32 cellular contexts compared by ENCODE assay signal in genomic region chr1:119320100-119320499, GRCh38. TPM values are rescaled to one million over a fixed set of nuclear protein-coding genes. Genes with fewer than 3 reads are reported as not detected.
DNase-seq lines count a peak whose midpoint lies in the region; ATAC-seq, FAIRE-seq and TF ChIP-seq lines count a peak whose summit lies in the region.
"Had no signal": no experiment of that assay in that cellular context is flagged by ENCODE, and none has a peak within 500 bp of the region (broad histone marks: within the 10 kb centered on the region; RNA-seq: fewer than 3 reads in every experiment).

No MANE protein-coding gene starts in this region.

- H4K20me1 ChIP-seq in K562 (replicated peaks; ENCODE audit: control insufficient read depth, insufficient read depth, low read length): no peaks in the 10 kb centered on the region
- H4K20me1 ChIP-seq: BLaER1 had no signal

- CTCF ChIA-PET in K562 (lab: Yijun Ruan, JAX; ENCODE audit: low intra/inter-chr PET ratio): no interaction called here

- no peak for DNase-seq in activated naive CD8-positive, alpha-beta T cell treated with anti-CD3 and anti-CD28 coated beads, Interleukin-2, amount 10 ng/mL, durations not matched to agents 7 days and 5 days
- DNase-seq in activated naive CD8-positive, alpha-beta T cell treated with anti-CD3 and anti-CD28 coated beads for 36 hours: no peak
- no peak for DNase-seq in K562 (ENCODE audit: extremely low read depth in 1 of 4, low spot score in 3 of 4)
- DNase-seq in mesendoderm: no peak
- no peak for DNase-seq in WERI-Rb-1
- DNase-seq in activated effector memory CD4-positive, alpha-beta T cell treated with anti-CD3 and anti-CD28 coated beads, Interleukin-2, amount 50 U/mL, for 16 hours: no peak
- DNase-seq: 8988T; ACHN; BE2C; C1 segment of cervical spinal cord; CD4-positive, alpha-beta memory T cell; CD4-positive, CD25-positive, alpha-beta regulatory T cell; CD8-positive, alpha-beta memory T cell; COR-L47; DMS 273 treated with DMSO at 0.1 percent for 48 hours; DMS153; DMS53; DMS79; DND-41; EL; GDM1 had no signal

- intact Hi-C loops in K562 (cut with micrococcal nuclease): no loop called here

- H3K4me1 ChIP-seq in K562 (replicated peaks in 1 of 2; ENCODE audit: control insufficient read depth in 2 of 2, insufficient read depth in 2 of 2, low read length in 2 of 2) (no peaks in the 10 kb centered on the region), mesendoderm (ENCODE audit: control insufficient read depth, low read depth, low read length) (peaks cover 7% of the 10 kb centered on the region)
- H3K4me1 ChIP-seq: BE2C had no signal

- H3K27ac ChIP-seq in K562 (ENCODE audit: extremely low read depth, low read depth, low read length) (no peak overlapping the region), mesendoderm (ENCODE audit: low read depth, low read length) (no peak overlapping the region), WERI-Rb-1 (no peak overlapping the region)
- H3K27ac ChIP-seq: BLaER1 had no signal

- peak overlapping the region; percentile 1 for H3K27ac Mint-ChIP-seq in activated naive CD8-positive, alpha-beta T cell treated with anti-CD3 and anti-CD28 coated beads, Interleukin-2, amount 10 ng/mL, durations not matched to agents 7 days and 5 days
- no peak overlapping the region for H3K27ac Mint-ChIP-seq in activated naive CD8-positive, alpha-beta T cell treated with anti-CD3 and anti-CD28 coated beads for 36 hours
- H3K27ac Mint-ChIP-seq: CD14-positive monocyte; CD4-positive, alpha-beta memory T cell; CD4-positive, CD25-positive, alpha-beta regulatory T cell; CD8-positive, alpha-beta memory T cell had no signal

- TF ChIP-seq RAD21 in K562 (CRISPR knock-in tag; conservative IDR thresholded peaks at IDR 0.05 in 1 of 2, IDR thresholded peaks at IDR 0.05 in 1 of 2): no peak

- H3K9ac ChIP-seq in K562 (ENCODE audit: insufficient read depth in 1 of 2, low read depth in 2 of 2, low read length in 2 of 2): no peak overlapping the region
- H3K9ac ChIP-seq in mesendoderm (ENCODE audit: low read length): no peak overlapping the region
- H3K9ac ChIP-seq: BLaER1 had no signal

- no peak overlapping the region for H3K56ac ChIP-seq in mesendoderm (ENCODE audit: low read length)

- no peaks in the 10 kb centered on the region for H3K9me3 Mint-ChIP-seq in activated naive CD8-positive, alpha-beta T cell treated with anti-CD3 and anti-CD28 coated beads, Interleukin-2, amount 10 ng/mL, durations not matched to agents 7 days and 5 days
- H3K9me3 Mint-ChIP-seq in activated naive CD8-positive, alpha-beta T cell treated with anti-CD3 and anti-CD28 coated beads for 36 hours: no peaks in the 10 kb centered on the region
- H3K9me3 Mint-ChIP-seq: CD4-positive, alpha-beta memory T cell; CD8-positive, alpha-beta memory T cell had no signal

- no peak for ATAC-seq in activated naive CD8-positive, alpha-beta T cell treated with anti-CD3 and anti-CD28 coated beads, Interleukin-2, amount 10 ng/mL, durations not matched to agents 7 days and 5 days (ENCODE audit: low read depth)
- ATAC-seq in K562 (no peak), HG03469 (IDR thresholded peaks at IDR 0.05; ENCODE audit: unreplicated experiment) (no peak)
- ATAC-seq: GM12878 had no signal

- POLR2A ChIA-PET in activated naive CD8-positive, alpha-beta T cell treated with anti-CD3 and anti-CD28 coated beads, Interleukin-2, amount 10 ng/mL, durations not matched to agents 7 days and 5 days (lab: Charles Lee): no interaction called here
- POLR2A ChIA-PET in K562 (lab: Yijun Ruan, JAX): no interaction called here

- no peak overlapping the region for H3K18ac ChIP-seq in mesendoderm (ENCODE audit: low read length)

- no peak overlapping the region for H3K4me3 Mint-ChIP-seq in activated naive CD8-positive, alpha-beta T cell treated with anti-CD3 and anti-CD28 coated beads, Interleukin-2, amount 10 ng/mL, durations not matched to agents 7 days and 5 days
- H3K4me3 Mint-ChIP-seq in activated naive CD8-positive, alpha-beta T cell treated with anti-CD3 and anti-CD28 coated beads for 36 hours: no peak overlapping the region
- H3K4me3 Mint-ChIP-seq: CD14-positive monocyte; CD4-positive, alpha-beta memory T cell; CD4-positive, CD25-positive, alpha-beta regulatory T cell; CD8-positive, alpha-beta memory T cell had no signal

- no peaks in the 10 kb centered on the region for H3K79me1 ChIP-seq in mesendoderm (ENCODE audit: low read length)

- H3K4me1 Mint-ChIP-seq in activated naive CD8-positive, alpha-beta T cell treated with anti-CD3 and anti-CD28 coated beads, Interleukin-2, amount 10 ng/mL, durations not matched to agents 7 days and 5 days: peaks cover 12% of the 10 kb centered on the region
- peaks cover 3% of the 10 kb centered on the region for H3K4me1 Mint-ChIP-seq in activated naive CD8-positive, alpha-beta T cell treated with anti-CD3 and anti-CD28 coated beads for 36 hours
- H3K4me1 Mint-ChIP-seq: CD4-positive, alpha-beta memory T cell had no signal

- H3K4me3 ChIP-seq in K562 (no peak overlapping the region), mesendoderm (ENCODE audit: low read length) (no peak overlapping the region), WERI-Rb-1 (ENCODE audit: low read depth, low read length) (no peak overlapping the region)
- H3K4me3 ChIP-seq: BLaER1, GM12878 had no signal

- H2BK120ac ChIP-seq in mesendoderm (ENCODE audit: low read depth, low read length): no peak overlapping the region

- H3K9me3 ChIP-seq in K562 (replicated peaks; ENCODE audit: control insufficient read depth, insufficient read depth, low read depth, low read length) (no peaks in the 10 kb centered on the region), WERI-Rb-1 (ENCODE audit: severe bottlenecking) (no peaks in the 10 kb centered on the region)
- H3K9me3 ChIP-seq: BE2C, BLaER1 had no signal

- H2BK15ac ChIP-seq in mesendoderm (replicated peaks; ENCODE audit: low read depth): peak overlapping the region; percentile 86

- no peak overlapping the region for H2BK5ac ChIP-seq in mesendoderm (ENCODE audit: low read length)

- in situ Hi-C loops in K562 (cut with MboI): no loop called here

- H2AK5ac ChIP-seq in mesendoderm (ENCODE audit: low read length): no peak overlapping the region

- H3K23ac ChIP-seq in mesendoderm (ENCODE audit: low read length): no peak overlapping the region

- no TSS peak for BruUV-seq in K562 (replicated peaks; lab: Mats Ljungman, UMichigan)

- H2AFZ ChIP-seq in K562 (ENCODE audit: low read depth, low read length): no peak overlapping the region

- H3K36me3 Mint-ChIP-seq in activated naive CD8-positive, alpha-beta T cell treated with anti-CD3 and anti-CD28 coated beads, Interleukin-2, amount 10 ng/mL, durations not matched to agents 7 days and 5 days: no peaks in the 10 kb centered on the region
- H3K36me3 Mint-ChIP-seq in activated naive CD8-positive, alpha-beta T cell treated with anti-CD3 and anti-CD28 coated beads for 36 hours: no peaks in the 10 kb centered on the region
- H3K36me3 Mint-ChIP-seq: CD14-positive monocyte; CD4-positive, alpha-beta memory T cell; CD4-positive, CD25-positive, alpha-beta regulatory T cell; CD8-positive, alpha-beta memory T cell had no signal

- H4K5ac ChIP-seq in mesendoderm (ENCODE audit: low read length): no peak overlapping the region

- no peak overlapping the region for H3K4me2 ChIP-seq in K562 (ENCODE audit: insufficient read depth, low read length)
- H3K4me2 ChIP-seq in mesendoderm (ENCODE audit: low read length): no peak overlapping the region
- H3K4me2 ChIP-seq: BLaER1 had no signal

- H3K27me3 ChIP-seq in K562 (ENCODE audit: control insufficient read depth in 2 of 2, insufficient read depth in 2 of 2, low read length in 2 of 2) (peaks cover 5 to 6% of the 10 kb centered on the region in 2 experiments; a peak in 2 of 5 replicates), mesendoderm (ENCODE audit: insufficient read depth, low read length, poor library complexity) (no peaks in the 10 kb centered on the region), WERI-Rb-1 (ENCODE audit: insufficient read depth, low read depth, severe bottlenecking) (no peaks in the 10 kb centered on the region)
- H3K27me3 ChIP-seq: BE2C, BLaER1 had no signal

- no peak for TF ChIP-seq POLR2A in K562 (conservative IDR thresholded peaks at IDR 0.05)

- no peak for TF ChIP-seq EP300 in K562 (IDR thresholded peaks at IDR 0.05; ENCODE audit: low read length)

- H3K36me3 ChIP-seq in K562 (ENCODE audit: control insufficient read depth, insufficient read depth, low read length) (no peaks in the 10 kb centered on the region), mesendoderm (ENCODE audit: control insufficient read depth, insufficient read depth, low read length) (no peaks in the 10 kb centered on the region), WERI-Rb-1 (no peaks in the 10 kb centered on the region)
- H3K36me3 ChIP-seq: BE2C, BLaER1 had no signal

- H3K27me3 Mint-ChIP-seq in activated naive CD8-positive, alpha-beta T cell treated with anti-CD3 and anti-CD28 coated beads, Interleukin-2, amount 10 ng/mL, durations not matched to agents 7 days and 5 days: peaks cover 5% of the 10 kb centered on the region
- H3K27me3 Mint-ChIP-seq in activated naive CD8-positive, alpha-beta T cell treated with anti-CD3 and anti-CD28 coated beads for 36 hours: peaks cover 9% of the 10 kb centered on the region
- H3K27me3 Mint-ChIP-seq: CD4-positive, alpha-beta memory T cell had no signal

- TF ChIP-seq CTCF in K562 (IDR thresholded peaks at IDR 0.05 in 2 of 3, conservative IDR thresholded peaks at IDR 0.05 in 1 of 3; ENCODE audit: insufficient read depth in 2 of 3, low read depth in 1 of 3, low read length in 3 of 3): no peak
- no peak for TF ChIP-seq CTCF in WERI-Rb-1 (IDR thresholded peaks at IDR 0.05; ENCODE audit: low read depth, low read length)

- H3K9me1 ChIP-seq in K562 (ENCODE audit: control insufficient read depth, insufficient read depth, low read length): no peaks in the 10 kb centered on the region

- H3K4ac ChIP-seq in mesendoderm (ENCODE audit: low read depth, low read length): no peak overlapping the region

- no peak overlapping the region for H4K8ac ChIP-seq in mesendoderm (ENCODE audit: low read depth, low read length)

- no peak for FAIRE-seq in K562 (lab: Jason Lieb, UNC)
- FAIRE-seq: A204.1, GM12878, GM12892, GM19239 had no signal

- H3K79me2 ChIP-seq in K562 (ENCODE audit: control insufficient read depth, insufficient read depth, low read length): no peaks in the 10 kb centered on the region
- no peaks in the 10 kb centered on the region for H3K79me2 ChIP-seq in mesendoderm (ENCODE audit: control insufficient read depth, insufficient read depth, low read length)

RNA-seq across cellular contexts. Expression of gene HAO2, which starts 48.5 kb away (rescaled TPM):
- total RNA-seq in activated naive CD8-positive, alpha-beta T cell treated with anti-CD3 and anti-CD28 coated beads, Interleukin-2, amount 10 ng/mL, durations not matched to agents 7 days and 5 days: not detected
- not detected for total RNA-seq in activated naive CD8-positive, alpha-beta T cell treated with anti-CD3 and anti-CD28 coated beads for 36 hours
- not detected in 2 replicates for total RNA-seq in K562 (2011; cell fraction: chromatin; rRNA removed; ENCODE audit: low replicate concordance)
- total RNA-seq in K562 (2011; cell fraction: nucleolus; rRNA removed): not detected in 2 replicates
- not detected in 2 replicates for total RNA-seq in K562 (2011; cell fraction: nucleoplasm; rRNA removed)
- not detected in 2 replicates for total RNA-seq in K562 (2014; rRNA removed)
- not detected in 2 replicates for total RNA-seq in K562 (2014; rRNA removed; fragmentation: Illumina TruSeq; extraction: Trizol)
- total RNA-seq in K562 (2015; rRNA removed; fragmentation: Illumina TruSeq; extraction: Trizol): not detected in 2 replicates
- not detected in 2 replicates for total RNA-seq in K562 (2021)
- polyA plus RNA-seq in K562 (2011; rRNA removed): not detected in 2 replicates
- polyA plus RNA-seq in K562 (2011; cell fraction: cytosol; rRNA removed): not detected in 2 replicates
- not detected in 2 replicates for polyA plus RNA-seq in K562 (2011; cell fraction: nucleus; rRNA removed)
- not detected in 2 replicates for polyA plus RNA-seq in K562 (2012)
- polyA plus RNA-seq in K562 (2014; fragmentation: Illumina TruSeq; extraction: Trizol): not detected in 2 replicates
- not detected for polyA plus RNA-seq in K562 (2014; fragmentation: Nextera tagmentation; extraction: Ambion mirVana)
- polyA plus RNA-seq in K562 (2014; rRNA removed): not detected in 2 replicates
- polyA minus RNA-seq in K562 (2011; rRNA and poly(A)+ RNA removed): not detected in 2 replicates
- not detected in 2 replicates for polyA minus RNA-seq in K562 (2011; cell fraction: cytosol; rRNA and poly(A)+ RNA removed)
- not detected in 2 replicates for polyA minus RNA-seq in K562 (2011; cell fraction: nucleus; rRNA and poly(A)+ RNA removed)
- 0.11 TPM for polyA plus RNA-seq in mesendoderm (2013, experiment 1 of 2)
- 0.03 TPM for polyA plus RNA-seq in mesendoderm (2013, experiment 2 of 2)
- total RNA-seq: A673; CD4-positive, alpha-beta memory T cell; CD4-positive, CD25-positive, alpha-beta regulatory T cell; CD8-positive, alpha-beta memory T cell; Daoy; G401; GM12878 had no signal
- polyA plus RNA-seq: AG04450; CD14-positive monocyte; CD4-positive, alpha-beta memory T cell; CD4-positive, CD25-positive, alpha-beta regulatory T cell; CD8-positive, alpha-beta memory T cell; GM12878 had no signal
